In the genomic region with DNA sequence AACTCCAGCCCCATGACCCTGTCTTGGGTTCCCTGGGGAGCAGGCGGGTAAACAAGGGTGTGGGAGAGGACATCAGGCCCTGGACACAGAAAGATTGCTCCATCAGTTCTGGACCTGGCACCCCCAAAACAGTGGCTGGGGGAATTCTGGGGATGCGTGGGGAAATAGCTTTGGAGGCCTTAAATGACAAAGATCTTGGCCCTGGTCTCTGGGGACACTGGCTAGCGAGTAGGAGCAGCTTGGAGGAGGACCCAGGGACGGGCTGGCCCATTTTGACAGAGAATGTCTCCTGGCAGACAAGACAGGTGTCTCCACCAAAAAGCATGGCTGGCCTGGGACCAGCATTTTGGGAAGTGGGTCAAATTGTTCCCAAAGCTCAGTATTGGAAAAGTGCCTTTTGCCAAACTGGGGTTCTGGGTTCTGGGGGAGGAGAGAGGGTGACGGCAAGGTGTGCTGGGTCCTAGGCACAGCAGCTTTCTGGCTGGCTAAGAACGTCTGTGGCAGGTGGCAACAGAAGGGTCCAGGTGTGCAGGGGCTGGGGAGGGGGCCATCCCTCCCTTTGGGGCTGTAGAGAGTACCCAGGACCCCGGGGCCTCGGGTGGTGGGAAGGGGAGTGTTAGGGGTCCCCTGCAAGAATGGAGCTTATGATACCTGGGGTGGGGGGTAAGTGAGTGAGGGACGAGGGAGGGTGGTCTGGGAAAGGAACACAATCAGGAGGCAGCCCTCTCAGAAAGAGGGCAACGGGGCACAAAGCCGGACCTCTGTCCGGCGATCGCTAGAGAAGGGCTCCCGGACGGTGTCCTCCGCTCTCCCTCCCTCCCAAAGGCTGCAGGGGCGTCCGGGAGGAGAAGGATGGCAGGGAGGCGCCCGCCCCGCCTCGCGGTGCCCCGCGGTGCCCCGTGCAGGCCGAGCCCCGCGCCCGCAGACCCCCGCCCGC, we compare ENCODE assay signal across 8 cellular contexts. TPM values are rescaled to one million over a fixed set of nuclear protein-coding genes. Genes with fewer than 3 reads are reported as not detected.
DNase-seq lines count a peak whose midpoint lies in the region; ATAC-seq, FAIRE-seq and TF ChIP-seq lines count a peak whose summit lies in the region.

No MANE protein-coding gene starts in this region.

- no peak for TF ChIP-seq POLR2A in erythroblast (IDR thresholded peaks at IDR 0.05; ENCODE audit: low read length)

- intact Hi-C loops in pancreas (cut with DNase I), result no loop called here

- H3K9me3 ChIP-seq in NT2/D1 (ENCODE audit: insufficient read depth, low read length) (no peaks in the 10 kb centered on the region), pancreas (no peaks in the 10 kb centered on the region)

- peaks cover 35% of the 10 kb centered on the region for H3K27me3 Mint-ChIP-seq in T-helper 1 cell treated with Interleukin-12 subunit alpha and Interleukin-12 subunit beta and Interleukin-4 antibody, amounts not matched to agents 30 μg/mL and 1 μg/mL, for 36 hours (ENCODE audit: low read depth)

- H3K4me3 ChIP-seq in NT2/D1 (ENCODE audit: insufficient read length, low read depth), result peak overlapping the region; percentile 46
- H3K4me3 ChIP-seq in pancreas, result peak overlapping the region; percentile 15 to 56 (median 32)

- H3K4me1 ChIP-seq in NT2/D1 (ENCODE audit: insufficient read depth, insufficient read length), result peaks cover 4% of the 10 kb centered on the region
- peaks cover 0 to 3% (median 3%) of the 10 kb centered on the region in 3 donors for H3K4me1 ChIP-seq in pancreas

- H3K4me1 Mint-ChIP-seq in T-helper 1 cell treated with Interleukin-12 subunit alpha and Interleukin-12 subunit beta and Interleukin-4 antibody, amounts not matched to agents 30 μg/mL and 1 μg/mL, for 36 hours (ENCODE audit: low read depth), result peaks cover 18% of the 10 kb centered on the region

- no peaks in the 10 kb centered on the region for H3K9me3 Mint-ChIP-seq in T-helper 1 cell treated with Interleukin-12 subunit alpha and Interleukin-12 subunit beta and Interleukin-4 antibody, amounts not matched to agents 30 μg/mL and 1 μg/mL, for 36 hours

- 11 to 15% methylated on average over 22 to 33 of the region's 33 CpGs for WGBS in pancreas, 2 donors

- peak overlapping the region; percentile 73 for H3K4me3 Mint-ChIP-seq in T-helper 1 cell treated with Interleukin-12 subunit alpha and Interleukin-12 subunit beta and Interleukin-4 antibody, amounts not matched to agents 30 μg/mL and 1 μg/mL, for 36 hours

- H3K27ac Mint-ChIP-seq in T-helper 1 cell treated with Interleukin-12 subunit alpha and Interleukin-12 subunit beta and Interleukin-4 antibody, amounts not matched to agents 30 μg/mL and 1 μg/mL, for 36 hours, result peak overlapping the region; percentile 70

- H3K27me3 ChIP-seq in NT2/D1 (ENCODE audit: insufficient read depth, insufficient read length), result peaks cover 15% of the 10 kb centered on the region
- no peaks in the 10 kb centered on the region for H3K27me3 ChIP-seq in pancreas

- peaks cover 2% of the 10 kb centered on the region for H3K36me3 Mint-ChIP-seq in T-helper 1 cell treated with Interleukin-12 subunit alpha and Interleukin-12 subunit beta and Interleukin-4 antibody, amounts not matched to agents 30 μg/mL and 1 μg/mL, for 36 hours (ENCODE audit: low read depth)

- H3K9ac ChIP-seq in NT2/D1 (ENCODE audit: insufficient read length, low read depth), result peak overlapping the region; percentile 64

- peak in 2 of 4 donors; percentile 6 to 45 for ATAC-seq in pancreas

- TF ChIP-seq CTCF in pancreas (IDR thresholded peaks at IDR 0.05), result no peak

- H3K27ac ChIP-seq in pancreas, result peak overlapping the region in 2 of 4 donors; percentile 5 to 11

- FAIRE-seq in pancreas (lab: Jason Lieb, UNC), result no peak

- DNase-seq in T-helper 1 cell (no peak), NT2/D1 (ENCODE audit: low read depth, low spot score) (no peak), erythroblast (lab: John Stamatoyannopoulos, UW) (peak; percentile 28 to 31), pancreas (peak in 2 of 6 donors; percentile 27 to 65), HUDEP-2 (lab: John Stamatoyannopoulos, UW; ENCODE audit: unreplicated experiment in 76 of 76) (no peak), NCI-H2029 (lab: John Stamatoyannopoulos, UW) (no peak)
- no peak for DNase-seq in activated effector memory CD4-positive, alpha-beta T cell treated with Interleukin-2 at 50 U/mL for 16 hours

- H3K36me3 ChIP-seq in NT2/D1 (ENCODE audit: insufficient read depth, insufficient read length, low read length) (no peaks in the 10 kb centered on the region), pancreas (no peaks in the 10 kb centered on the region)

RNA-seq across cellular contexts. Expression of a gene that starts 0.6 kb away (rescaled TPM):
- 1 to 10 TPM; 1.2 to 7.6 (median 2.2) TPM for total RNA-seq in pancreas
- polyA plus RNA-seq in pancreas, result 1 to 10 TPM in 1 of 2 donors, under 1 TPM in 1; 0.65 to 1.3 TPM

Comparison
In these comparisons a context has a peak if more than half of its experiments do, and no peak if none do; other contexts are left out.
1. DNase-seq: peak in erythroblast (2 of 2); none in T-helper 1 cell (0 of 5), NT2/D1 (single experiment), HUDEP-2 (0 of 76), NCI-H2029 (single experiment) and activated effector memory CD4-positive, alpha-beta T cell treated with Interleukin-2 at 50 U/mL for 16 hours (single experiment).